1 cellular context compared by ENCODE assay signal in the genomic region with DNA sequence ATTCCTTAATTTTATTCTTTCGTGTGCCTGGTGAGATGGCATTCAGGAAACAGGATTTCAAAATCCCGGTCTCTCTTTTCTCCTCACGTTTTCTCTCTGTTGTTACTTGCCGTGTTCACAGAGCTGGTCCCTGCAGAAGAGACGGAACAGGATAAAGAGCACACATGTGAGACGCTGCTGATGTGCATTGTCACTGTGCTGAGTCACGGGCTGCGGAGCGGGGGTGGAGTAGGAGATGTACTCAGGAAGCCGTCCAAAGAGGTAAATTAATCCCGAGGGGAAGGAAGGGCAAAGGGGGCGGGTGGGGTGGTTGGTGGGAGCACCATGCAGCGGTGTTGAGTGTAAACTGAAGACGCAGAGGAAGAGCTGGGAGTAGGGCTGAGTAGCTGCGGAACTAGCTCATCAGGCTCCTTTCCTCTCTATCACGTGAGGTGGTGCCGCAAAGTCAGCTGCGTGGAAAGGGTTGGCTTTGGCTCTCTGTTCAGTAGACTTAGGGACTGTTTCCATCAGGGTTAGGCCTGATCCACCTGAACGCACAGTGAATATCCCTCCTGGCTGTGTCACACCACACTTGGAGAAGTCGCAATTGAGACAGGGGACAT.
TF ChIP-seq lines count a peak whose summit lies in the region.

No MANE protein-coding gene starts in this region.

TF ChIP-seq in K562, 482 proteins besides CTCF, POLR2A, EP300 and RAD21 (continued from another document and continues in another):
- TF ChIP-seq TBP (optimal IDR thresholded peaks at IDR 0.05; ENCODE audit: low read depth, low read length), result peak; percentile 77
- no peak for TF ChIP-seq ZNF12 (CRISPR knock-in tag; IDR thresholded peaks at IDR 0.05)
- peak; percentile 98 for TF ChIP-seq MAFF (IDR thresholded peaks at IDR 0.05; ENCODE audit: low read length)
- TF ChIP-seq NFE2 (IDR thresholded peaks at IDR 0.05; ENCODE audit: low read depth), result peak; percentile 100
- no peak for TF ChIP-seq ZNF347 (CRISPR knock-in tag; IDR thresholded peaks at IDR 0.05; ENCODE audit: low read depth)
- TF ChIP-seq HOXB6 (CRISPR knock-in tag; IDR thresholded peaks at IDR 0.05; ENCODE audit: borderline replicate concordance), result no peak
- no peak for TF ChIP-seq RBM15 (IDR thresholded peaks at IDR 0.05; ENCODE audit: insufficient read depth, low read length)
- no peak for TF ChIP-seq PTTG1 (tag; IDR thresholded peaks at IDR 0.05; ENCODE audit: low read depth)
- TF ChIP-seq MTA3 (IDR thresholded peaks at IDR 0.05; ENCODE audit: borderline replicate concordance), result no peak; the same call in 1 of the 2 replicates
- TF ChIP-seq, protein P1, sequence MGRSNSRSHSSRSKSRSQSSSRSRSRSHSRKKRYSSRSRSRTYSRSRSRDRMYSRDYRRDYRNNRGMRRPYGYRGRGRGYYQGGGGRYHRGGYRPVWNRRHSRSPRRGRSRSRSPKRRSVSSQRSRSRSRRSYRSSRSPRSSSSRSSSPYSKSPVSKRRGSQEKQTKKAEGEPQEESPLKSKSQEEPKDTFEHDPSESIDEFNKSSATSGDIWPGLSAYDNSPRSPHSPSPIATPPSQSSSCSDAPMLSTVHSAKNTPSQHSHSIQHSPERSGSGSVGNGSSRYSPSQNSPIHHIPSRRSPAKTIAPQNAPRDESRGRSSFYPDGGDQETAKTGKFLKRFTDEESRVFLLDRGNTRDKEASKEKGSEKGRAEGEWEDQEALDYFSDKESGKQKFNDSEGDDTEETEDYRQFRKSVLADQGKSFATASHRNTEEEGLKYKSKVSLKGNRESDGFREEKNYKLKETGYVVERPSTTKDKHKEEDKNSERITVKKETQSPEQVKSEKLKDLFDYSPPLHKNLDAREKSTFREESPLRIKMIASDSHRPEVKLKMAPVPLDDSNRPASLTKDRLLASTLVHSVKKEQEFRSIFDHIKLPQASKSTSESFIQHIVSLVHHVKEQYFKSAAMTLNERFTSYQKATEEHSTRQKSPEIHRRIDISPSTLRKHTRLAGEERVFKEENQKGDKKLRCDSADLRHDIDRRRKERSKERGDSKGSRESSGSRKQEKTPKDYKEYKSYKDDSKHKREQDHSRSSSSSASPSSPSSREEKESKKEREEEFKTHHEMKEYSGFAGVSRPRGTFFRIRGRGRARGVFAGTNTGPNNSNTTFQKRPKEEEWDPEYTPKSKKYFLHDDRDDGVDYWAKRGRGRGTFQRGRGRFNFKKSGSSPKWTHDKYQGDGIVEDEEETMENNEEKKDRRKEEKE (IDR thresholded peaks at IDR 0.05; ENCODE audit: borderline replicate concordance in 1 of 2, control insufficient read depth in 1 of 2, low read depth in 2 of 2, low read length in 1 of 2), result 0 out of 4 replicates have a peak, but pooled peaks of 1 of the 2 experiments have one; percentile 77
- TF ChIP-seq, protein P2, sequence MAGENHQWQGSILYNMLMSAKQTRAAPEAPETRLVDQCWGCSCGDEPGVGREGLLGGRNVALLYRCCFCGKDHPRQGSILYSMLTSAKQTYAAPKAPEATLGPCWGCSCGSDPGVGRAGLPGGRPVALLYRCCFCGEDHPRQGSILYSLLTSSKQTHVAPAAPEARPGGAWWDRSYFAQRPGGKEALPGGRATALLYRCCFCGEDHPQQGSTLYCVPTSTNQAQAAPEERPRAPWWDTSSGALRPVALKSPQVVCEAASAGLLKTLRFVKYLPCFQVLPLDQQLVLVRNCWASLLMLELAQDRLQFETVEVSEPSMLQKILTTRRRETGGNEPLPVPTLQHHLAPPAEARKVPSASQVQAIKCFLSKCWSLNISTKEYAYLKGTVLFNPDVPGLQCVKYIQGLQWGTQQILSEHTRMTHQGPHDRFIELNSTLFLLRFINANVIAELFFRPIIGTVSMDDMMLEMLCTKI (IDR thresholded peaks at IDR 0.05; ENCODE audit: partially characterized antibody), result no peak
- TF ChIP-seq ZNF316 (IDR thresholded peaks at IDR 0.05), result peak; percentile 100
- TF ChIP-seq, protein P3, sequence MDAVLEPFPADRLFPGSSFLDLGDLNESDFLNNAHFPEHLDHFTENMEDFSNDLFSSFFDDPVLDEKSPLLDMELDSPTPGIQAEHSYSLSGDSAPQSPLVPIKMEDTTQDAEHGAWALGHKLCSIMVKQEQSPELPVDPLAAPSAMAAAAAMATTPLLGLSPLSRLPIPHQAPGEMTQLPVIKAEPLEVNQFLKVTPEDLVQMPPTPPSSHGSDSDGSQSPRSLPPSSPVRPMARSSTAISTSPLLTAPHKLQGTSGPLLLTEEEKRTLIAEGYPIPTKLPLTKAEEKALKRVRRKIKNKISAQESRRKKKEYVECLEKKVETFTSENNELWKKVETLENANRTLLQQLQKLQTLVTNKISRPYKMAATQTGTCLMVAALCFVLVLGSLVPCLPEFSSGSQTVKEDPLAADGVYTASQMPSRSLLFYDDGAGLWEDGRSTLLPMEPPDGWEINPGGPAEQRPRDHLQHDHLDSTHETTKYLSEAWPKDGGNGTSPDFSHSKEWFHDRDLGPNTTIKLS (IDR thresholded peaks at IDR 0.05; ENCODE audit: borderline replicate concordance, low read depth), result peak; percentile 40
- no peak for TF ChIP-seq ZNF282 (CRISPR knock-in tag; IDR thresholded peaks at IDR 0.05)
- no peak for TF ChIP-seq KDM2B (CRISPR knock-in tag; IDR thresholded peaks at IDR 0.05)
- TF ChIP-seq, protein P4, sequence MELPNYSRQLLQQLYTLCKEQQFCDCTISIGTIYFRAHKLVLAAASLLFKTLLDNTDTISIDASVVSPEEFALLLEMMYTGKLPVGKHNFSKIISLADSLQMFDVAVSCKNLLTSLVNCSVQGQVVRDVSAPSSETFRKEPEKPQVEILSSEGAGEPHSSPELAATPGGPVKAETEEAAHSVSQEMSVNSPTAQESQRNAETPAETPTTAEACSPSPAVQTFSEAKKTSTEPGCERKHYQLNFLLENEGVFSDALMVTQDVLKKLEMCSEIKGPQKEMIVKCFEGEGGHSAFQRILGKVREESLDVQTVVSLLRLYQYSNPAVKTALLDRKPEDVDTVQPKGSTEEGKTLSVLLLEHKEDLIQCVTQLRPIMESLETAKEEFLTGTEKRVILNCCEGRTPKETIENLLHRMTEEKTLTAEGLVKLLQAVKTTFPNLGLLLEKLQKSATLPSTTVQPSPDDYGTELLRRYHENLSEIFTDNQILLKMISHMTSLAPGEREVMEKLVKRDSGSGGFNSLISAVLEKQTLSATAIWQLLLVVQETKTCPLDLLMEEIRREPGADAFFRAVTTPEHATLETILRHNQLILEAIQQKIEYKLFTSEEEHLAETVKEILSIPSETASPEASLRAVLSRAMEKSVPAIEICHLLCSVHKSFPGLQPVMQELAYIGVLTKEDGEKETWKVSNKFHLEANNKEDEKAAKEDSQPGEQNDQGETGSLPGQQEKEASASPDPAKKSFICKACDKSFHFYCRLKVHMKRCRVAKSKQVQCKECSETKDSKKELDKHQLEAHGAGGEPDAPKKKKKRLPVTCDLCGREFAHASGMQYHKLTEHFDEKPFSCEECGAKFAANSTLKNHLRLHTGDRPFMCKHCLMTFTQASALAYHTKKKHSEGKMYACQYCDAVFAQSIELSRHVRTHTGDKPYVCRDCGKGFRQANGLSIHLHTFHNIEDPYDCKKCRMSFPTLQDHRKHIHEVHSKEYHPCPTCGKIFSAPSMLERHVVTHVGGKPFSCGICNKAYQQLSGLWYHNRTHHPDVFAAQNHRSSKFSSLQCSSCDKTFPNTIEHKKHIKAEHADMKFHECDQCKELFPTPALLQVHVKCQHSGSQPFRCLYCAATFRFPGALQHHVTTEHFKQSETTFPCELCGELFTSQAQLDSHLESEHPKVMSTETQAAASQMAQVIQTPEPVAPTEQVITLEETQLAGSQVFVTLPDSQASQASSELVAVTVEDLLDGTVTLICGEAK (IDR thresholded peaks at IDR 0.05), result peak; percentile 45; the same call in 1 of the 2 replicates
- TF ChIP-seq, protein P4 (CRISPR knock-in tag; IDR thresholded peaks at IDR 0.05), result no peak
- no peak for TF ChIP-seq BRD9 (IDR thresholded peaks at IDR 0.05; ENCODE audit: low read depth, partially characterized antibody)
- TF ChIP-seq, protein P5, sequence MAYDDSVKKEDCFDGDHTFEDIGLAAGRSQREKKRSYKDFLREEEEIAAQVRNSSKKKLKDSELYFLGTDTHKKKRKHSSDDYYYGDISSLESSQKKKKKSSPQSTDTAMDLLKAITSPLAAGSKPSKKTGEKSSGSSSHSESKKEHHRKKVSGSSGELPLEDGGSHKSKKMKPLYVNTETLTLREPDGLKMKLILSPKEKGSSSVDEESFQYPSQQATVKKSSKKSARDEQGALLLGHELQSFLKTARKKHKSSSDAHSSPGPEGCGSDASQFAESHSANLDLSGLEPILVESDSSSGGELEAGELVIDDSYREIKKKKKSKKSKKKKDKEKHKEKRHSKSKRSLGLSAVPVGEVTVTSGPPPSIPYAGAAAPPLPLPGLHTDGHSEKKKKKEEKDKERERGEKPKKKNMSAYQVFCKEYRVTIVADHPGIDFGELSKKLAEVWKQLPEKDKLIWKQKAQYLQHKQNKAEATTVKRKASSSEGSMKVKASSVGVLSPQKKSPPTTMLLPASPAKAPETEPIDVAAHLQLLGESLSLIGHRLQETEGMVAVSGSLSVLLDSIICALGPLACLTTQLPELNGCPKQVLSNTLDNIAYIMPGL (CRISPR knock-in tag; IDR thresholded peaks at IDR 0.05), result no peak
- peak; percentile 91 for TF ChIP-seq TAF9B (IDR thresholded peaks at IDR 0.05; ENCODE audit: partially characterized antibody)
- no peak for TF ChIP-seq NR2C2 (CRISPR knock-in tag; IDR thresholded peaks at IDR 0.05)
- no peak for TF ChIP-seq NR2C2 (tag; IDR thresholded peaks at IDR 0.05)
- TF ChIP-seq ZNF644 (tag; IDR thresholded peaks at IDR 0.05; ENCODE audit: low read depth), result no peak
- TF ChIP-seq MYC (IDR thresholded peaks at IDR 0.05; ENCODE audit: low read depth, low read length), result peak; percentile 90
- TF ChIP-seq MYC (CRISPR knock-in tag; IDR thresholded peaks at IDR 0.05; ENCODE audit: borderline replicate concordance, low read depth), result no peak
- TF ChIP-seq, protein P6, sequence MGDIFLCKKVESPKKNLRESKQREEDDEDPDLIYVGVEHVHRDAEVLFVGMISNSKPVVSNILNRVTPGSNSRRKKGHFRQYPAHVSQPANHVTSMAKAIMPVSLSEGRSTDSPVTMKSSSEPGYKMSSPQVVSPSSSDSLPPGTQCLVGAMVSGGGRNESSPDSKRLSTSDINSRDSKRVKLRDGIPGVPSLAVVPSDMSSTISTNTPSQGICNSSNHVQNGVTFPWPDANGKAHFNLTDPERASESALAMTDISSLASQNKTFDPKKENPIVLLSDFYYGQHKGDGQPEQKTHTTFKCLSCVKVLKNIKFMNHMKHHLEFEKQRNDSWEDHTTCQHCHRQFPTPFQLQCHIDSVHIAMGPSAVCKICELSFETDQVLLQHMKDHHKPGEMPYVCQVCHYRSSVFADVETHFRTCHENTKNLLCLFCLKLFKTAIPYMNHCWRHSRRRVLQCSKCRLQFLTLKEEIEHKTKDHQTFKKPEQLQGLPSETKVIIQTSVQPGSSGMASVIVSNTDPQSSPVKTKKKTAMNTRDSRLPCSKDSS (IDR thresholded peaks at IDR 0.05; ENCODE audit: low read depth, partially characterized antibody), result no peak
- TF ChIP-seq ARID2 (IDR thresholded peaks at IDR 0.05), result peak; percentile 74
- TF ChIP-seq, protein P7, sequence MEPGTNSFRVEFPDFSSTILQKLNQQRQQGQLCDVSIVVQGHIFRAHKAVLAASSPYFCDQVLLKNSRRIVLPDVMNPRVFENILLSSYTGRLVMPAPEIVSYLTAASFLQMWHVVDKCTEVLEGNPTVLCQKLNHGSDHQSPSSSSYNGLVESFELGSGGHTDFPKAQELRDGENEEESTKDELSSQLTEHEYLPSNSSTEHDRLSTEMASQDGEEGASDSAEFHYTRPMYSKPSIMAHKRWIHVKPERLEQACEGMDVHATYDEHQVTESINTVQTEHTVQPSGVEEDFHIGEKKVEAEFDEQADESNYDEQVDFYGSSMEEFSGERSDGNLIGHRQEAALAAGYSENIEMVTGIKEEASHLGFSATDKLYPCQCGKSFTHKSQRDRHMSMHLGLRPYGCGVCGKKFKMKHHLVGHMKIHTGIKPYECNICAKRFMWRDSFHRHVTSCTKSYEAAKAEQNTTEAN (CRISPR knock-in tag; IDR thresholded peaks at IDR 0.05), result no peak
- TF ChIP-seq RBM25 (IDR thresholded peaks at IDR 0.05; ENCODE audit: low read depth, low read length, severe bottlenecking), result no peak
- peak; percentile 77 for TF ChIP-seq ZNF583 (CRISPR knock-in tag; IDR thresholded peaks at IDR 0.05)
- TF ChIP-seq, protein P8, sequence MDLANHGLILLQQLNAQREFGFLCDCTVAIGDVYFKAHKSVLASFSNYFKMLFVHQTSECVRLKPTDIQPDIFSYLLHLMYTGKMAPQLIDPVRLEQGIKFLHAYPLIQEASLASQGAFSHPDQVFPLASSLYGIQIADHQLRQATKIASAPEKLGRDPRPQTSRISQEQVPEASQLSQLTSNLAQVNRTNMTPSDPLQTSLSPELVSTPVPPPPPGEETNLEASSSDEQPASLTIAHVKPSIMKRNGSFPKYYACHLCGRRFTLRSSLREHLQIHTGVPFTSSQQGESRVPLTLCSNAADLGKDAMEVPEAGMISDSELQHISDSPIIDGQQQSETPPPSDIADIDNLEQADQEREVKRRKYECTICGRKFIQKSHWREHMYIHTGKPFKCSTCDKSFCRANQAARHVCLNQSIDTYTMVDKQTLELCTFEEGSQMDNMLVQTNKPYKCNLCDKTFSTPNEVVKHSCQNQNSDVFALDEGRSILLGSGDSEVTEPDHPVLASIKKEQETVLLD (IDR thresholded peaks at IDR 0.05), result peak; percentile 88
- TF ChIP-seq MAZ (CRISPR knock-in tag; conservative IDR thresholded peaks at IDR 0.05 in 1 of 2, IDR thresholded peaks at IDR 0.05 in 1 of 2), result peak; percentile 41 to 82
